In genomic region chr19:15556634-15557181, GRCh38 we compare ENCODE assay signal across 10 cellular contexts. TPM values are rescaled to one million over a fixed set of nuclear protein-coding genes. Genes with fewer than 3 reads are reported as not detected.
DNase-seq lines count a peak whose midpoint lies in the region; ATAC-seq, FAIRE-seq and TF ChIP-seq lines count a peak whose summit lies in the region.
"Had no signal": no experiment of that assay in that cellular context is flagged by ENCODE, and none has a peak within 500 bp of the region (broad histone marks: within the 10 kb centered on the region; RNA-seq: fewer than 3 reads in every experiment).

No MANE protein-coding gene starts in this region.

- peaks cover 9% of the 10 kb centered on the region for H3K4me1 ChIP-seq in DOHH2 (ENCODE audit: control insufficient read depth, low read length)
- no peaks in the 10 kb centered on the region for H3K4me1 ChIP-seq in small intestine (ENCODE audit: control insufficient read depth in 2 of 2, insufficient read depth in 1 of 2, low read depth in 1 of 2, low read length in 1 of 2)

- H3K27ac Mint-ChIP-seq in activated CD4-positive, alpha-beta memory T cell treated with anti-CD3 and anti-CD28 coated beads, Interleukin-2, amount 10 ng/mL, durations not matched to agents 7 days and 5 days, result peak overlapping the region; percentile 76
- peak overlapping the region in 2 of 6 donors; percentile 89 to 94 for H3K27ac Mint-ChIP-seq in naive B cell
- H3K27ac Mint-ChIP-seq: endodermal cell had no signal

- no peaks in the 10 kb centered on the region for H3K79me2 ChIP-seq in DOHH2 (ENCODE audit: control insufficient read depth, low read length)

- peak overlapping the region; percentile 88 for H3K4me2 ChIP-seq in DOHH2 (ENCODE audit: low read length)

- no peak for FAIRE-seq in small intestine (lab: Jason Lieb, UNC)

- H3K36me3 ChIP-seq in DOHH2 (ENCODE audit: control insufficient read depth, low read length) (no peaks in the 10 kb centered on the region), small intestine (ENCODE audit: control insufficient read depth in 2 of 2, insufficient read depth in 2 of 2, low read length in 2 of 2) (no peaks in the 10 kb centered on the region)

- 3 to 4% (median 4%) methylated on average over 7 of the region's 7 CpGs for WGBS in small intestine, 3 donors

- H3K27me3 ChIP-seq in DOHH2 (ENCODE audit: control insufficient read depth, low read length) (peaks cover 12% of the 10 kb centered on the region), small intestine (ENCODE audit: control insufficient read depth in 2 of 2, insufficient read depth in 2 of 2, low read length in 2 of 2) (no peaks in the 10 kb centered on the region)

- H3K4me3 Mint-ChIP-seq in activated CD4-positive, alpha-beta memory T cell treated with anti-CD3 and anti-CD28 coated beads, Interleukin-2, amount 10 ng/mL, durations not matched to agents 7 days and 5 days, result peak overlapping the region; percentile 85
- peak overlapping the region in 7 of 8 donors; percentile 47 to 94 (median 88) for H3K4me3 Mint-ChIP-seq in naive B cell
- H3K4me3 Mint-ChIP-seq: endodermal cell had no signal

- H3K27ac ChIP-seq in DOHH2 (ENCODE audit: low read depth, low read length) (no peak overlapping the region), small intestine (ENCODE audit: low read depth in 1 of 2, low read length in 1 of 2) (no peak overlapping the region)

- peaks cover 25% of the 10 kb centered on the region for H3K4me1 Mint-ChIP-seq in activated CD4-positive, alpha-beta memory T cell treated with anti-CD3 and anti-CD28 coated beads, Interleukin-2, amount 10 ng/mL, durations not matched to agents 7 days and 5 days
- peaks cover 11 to 23% (median 18%) of the 10 kb centered on the region in 3 donors for H3K4me1 Mint-ChIP-seq in naive B cell
- H3K4me1 Mint-ChIP-seq: endodermal cell had no signal

- no peaks in the 10 kb centered on the region for H3K36me3 Mint-ChIP-seq in activated CD4-positive, alpha-beta memory T cell treated with anti-CD3 and anti-CD28 coated beads, Interleukin-2, amount 10 ng/mL, durations not matched to agents 7 days and 5 days (ENCODE audit: low read depth)
- H3K36me3 Mint-ChIP-seq in naive B cell, result no peaks in the 10 kb centered on the region

- no peaks in the 10 kb centered on the region for H4K20me1 ChIP-seq in DOHH2 (ENCODE audit: control insufficient read depth, insufficient read depth, low read depth, low read length)

- CTCF ChIA-PET in activated CD4-positive, alpha-beta memory T cell treated with anti-CD3 and anti-CD28 coated beads, Interleukin-2, amount 10 ng/mL, durations not matched to agents 7 days and 5 days (lab: Charles Lee), result interaction anchor here (1.1 kb wide), 1 partner anchor 137 kb away, joined by 11 read pairs; the partner anchor contains the start of gene AKAP8L

- no peaks in the 10 kb centered on the region for H3K9me2 ChIP-seq in DOHH2 (replicated peaks; ENCODE audit: control insufficient read depth, low read length)

- DNase-seq in activated CD4-positive, alpha-beta memory T cell treated with anti-CD3 and anti-CD28 coated beads, Interleukin-2, amount 10 ng/mL, durations not matched to agents 7 days and 5 days, result no peak
- DNase-seq in naive B cell (no peak), NCI-H2029 (lab: John Stamatoyannopoulos, UW) (no peak), small intestine (no peak)

- no peak for TF ChIP-seq CTCF in DOHH2 (IDR thresholded peaks at IDR 0.05; ENCODE audit: low read depth, low read length, poor library complexity, severe bottlenecking)

- H3K27me3 Mint-ChIP-seq in activated CD4-positive, alpha-beta memory T cell treated with anti-CD3 and anti-CD28 coated beads, Interleukin-2, amount 10 ng/mL, durations not matched to agents 7 days and 5 days, result peaks cover 9% of the 10 kb centered on the region
- H3K27me3 Mint-ChIP-seq in naive B cell, result peaks cover 12 to 21% (median 15%) of the 10 kb centered on the region in 3 donors

- no peaks in the 10 kb centered on the region for H3F3A ChIP-seq in DOHH2 (ENCODE audit: control insufficient read depth, insufficient read depth)

- peak overlapping the region; percentile 72 for H3K4me3 ChIP-seq in DOHH2 (ENCODE audit: low read length)
- no peak overlapping the region for H3K4me3 ChIP-seq in small intestine (ENCODE audit: low read depth in 1 of 2, low read length in 2 of 2)

- ATAC-seq in HG03342 (IDR thresholded peaks at IDR 0.05; ENCODE audit: unreplicated experiment) (peak; percentile 13), naive B cell (ENCODE audit: low read depth in 2 of 2) (no peak), HG03521 (IDR thresholded peaks at IDR 0.05; ENCODE audit: unreplicated experiment) (no peak), GM19397 (IDR thresholded peaks at IDR 0.05; ENCODE audit: unreplicated experiment) (no peak)

- H3K9me3 ChIP-seq in DOHH2 (ENCODE audit: control insufficient read depth, insufficient read depth, low read length) (no peaks in the 10 kb centered on the region), small intestine (ENCODE audit: control insufficient read depth, low read depth) (no peaks in the 10 kb centered on the region)

- POLR2A ChIA-PET in activated CD4-positive, alpha-beta memory T cell treated with anti-CD3 and anti-CD28 coated beads, Interleukin-2, amount 10 ng/mL, durations not matched to agents 7 days and 5 days (lab: Charles Lee), result interaction anchor here (0.6 to 1.4 kb wide), 3 partner anchors 93 to 178 kb away, joined by 3 to 11 read pairs (median 3); no protein-coding TSS in a partner anchor

- H3K9me3 Mint-ChIP-seq in activated CD4-positive, alpha-beta memory T cell treated with anti-CD3 and anti-CD28 coated beads, Interleukin-2, amount 10 ng/mL, durations not matched to agents 7 days and 5 days, result no peaks in the 10 kb centered on the region
- H3K9me3 Mint-ChIP-seq in naive B cell, result no peaks in the 10 kb centered on the region

RNA-seq across cellular contexts. Expression of gene CYP4F22, which starts 48.4 kb away (rescaled TPM):
- total RNA-seq in activated CD4-positive, alpha-beta memory T cell treated with anti-CD3 and anti-CD28 coated beads, Interleukin-2, amount 10 ng/mL, durations not matched to agents 7 days and 5 days, result 1 to 10 TPM; 1.4 TPM
- polyA plus RNA-seq in naive B cell (ENCODE audit: low read depth in 6 of 6) (not detected), small intestine (under 1 TPM in 1 of 3 donors, not detected in 2; 0.15 TPM)
- total RNA-seq: endodermal cell had no signal

RNA-seq across cellular contexts. Expression of gene CYP4F8, which starts 58.3 kb away (rescaled TPM):
- total RNA-seq in activated CD4-positive, alpha-beta memory T cell treated with anti-CD3 and anti-CD28 coated beads, Interleukin-2, amount 10 ng/mL, durations not matched to agents 7 days and 5 days, result not detected
- polyA plus RNA-seq in naive B cell (ENCODE audit: low read depth in 6 of 6) (not detected), small intestine (not detected)
- total RNA-seq: endodermal cell had no signal
- polyA plus RNA-seq: adipose tissue had no signal
